ENCODE assay signal across 42 cellular contexts in the genomic region with DNA sequence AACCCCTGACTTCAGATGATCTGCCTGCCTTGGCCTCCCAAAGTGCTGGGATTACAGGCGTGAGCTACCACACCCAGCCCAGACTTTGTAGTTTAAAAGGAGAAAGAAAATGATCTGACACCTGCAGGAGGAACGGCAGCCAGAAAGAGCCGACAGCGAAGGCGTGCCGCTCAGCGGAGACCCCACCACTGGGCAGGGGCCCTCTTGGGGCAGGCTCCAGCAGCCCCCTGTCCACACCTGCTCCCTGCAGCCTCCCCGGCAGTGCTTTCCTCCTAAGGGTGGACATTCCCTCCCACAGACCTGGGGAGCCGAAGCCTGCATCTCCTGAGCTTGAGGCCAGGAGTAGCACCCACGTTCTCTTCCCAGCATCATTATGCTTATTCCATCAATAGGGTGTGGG. TPM values are rescaled to one million over a fixed set of nuclear protein-coding genes. Genes with fewer than 3 reads are reported as not detected.
"Had no signal": no experiment of that assay in that cellular context is flagged by ENCODE, and none has a peak within 500 bp of the region (broad histone marks: within the 10 kb centered on the region; RNA-seq: fewer than 3 reads in every experiment).

No MANE protein-coding gene starts in this region.

- DNase-seq: activated effector memory CD4-positive, alpha-beta T cell treated with anti-CD3 and anti-CD28 coated beads, Interleukin-2, amount 50 U/mL, for 16 hours; activated effector memory CD4-positive, alpha-beta T cell treated with Interleukin-2 at 50 U/mL for 16 hours; activated gamma-delta T cell; activated gamma-delta T cell treated with Interleukin-2 at 50 U/mL for 16 hours; activated naive CD4-positive, alpha-beta T cell; activated naive CD4-positive, alpha-beta T cell treated with anti-CD3 and anti-CD28 coated beads for 36 hours; activated naive CD4-positive, alpha-beta T cell treated with anti-CD3 and anti-CD28 coated beads, Interleukin-2, amount 10 ng/mL, durations not matched to agents 7 days and 5 days; activated naive CD4-positive, alpha-beta T cell treated with anti-CD3 and anti-CD28 coated beads, Interleukin-2, amount 50 U/mL, for 16 hours; activated naive CD4-positive, alpha-beta T cell treated with Interleukin-2 at 50 U/mL for 16 hours; activated naive CD8-positive, alpha-beta T cell treated with anti-CD3 and anti-CD28 coated beads for 36 hours; activated naive CD8-positive, alpha-beta T cell treated with anti-CD3 and anti-CD28 coated beads, Interleukin-2, amount 10 ng/mL, durations not matched to agents 7 days and 5 days; activated naive CD8-positive, alpha-beta T cell treated with anti-CD3 and anti-CD28 coated beads, Interleukin-2, amount 50 U/mL, for 24 hours; activated T-cell treated with anti-CD3 and anti-CD28 coated beads, Interleukin-2, amount 50 U/mL, for 1 hour; activated T-cell treated with anti-CD3 and anti-CD28 coated beads, Interleukin-2, amount 50 U/mL, for 24 hours; activated T-cell treated with anti-CD3 and anti-CD28 coated beads, Interleukin-2, amount 50 U/mL, for 4 hours; activated T-cell treated with anti-CD3 and anti-CD28 coated beads, Interleukin-2, amount 50 U/mL, for 48 hours; activated T-cell treated with anti-CD3 and anti-CD28 coated beads, Interleukin-2, amount 50 U/mL, for 72 hours; adrenal gland; amniotic stem cell; amygdala; anterior cingulate cortex; aorta; body of pancreas; brain microvascular endothelial cell; caudate nucleus; central memory CD4-positive, alpha-beta T cell; cerebellar nuclear complex had no signal

- H3K27ac Mint-ChIP-seq: activated naive CD4-positive, alpha-beta T cell treated with anti-CD3 and anti-CD28 coated beads for 36 hours; activated naive CD4-positive, alpha-beta T cell treated with anti-CD3 and anti-CD28 coated beads, Interleukin-2, amount 10 ng/mL, durations not matched to agents 7 days and 5 days; activated naive CD4-positive, alpha-beta T cell treated with anti-CD3 and anti-CD28 coated beads, Interleukin-2, amount 50 U/mL, for 24 hours; activated naive CD4-positive, alpha-beta T cell treated with anti-CD3 and anti-CD28 coated beads, Interleukin-2, amount 50 U/mL, for 72 hours; activated naive CD8-positive, alpha-beta T cell; activated naive CD8-positive, alpha-beta T cell treated with anti-CD3 and anti-CD28 coated beads for 36 hours; activated naive CD8-positive, alpha-beta T cell treated with anti-CD3 and anti-CD28 coated beads, Interleukin-2, amount 10 ng/mL, durations not matched to agents 7 days and 5 days; activated naive CD8-positive, alpha-beta T cell treated with anti-CD3 and anti-CD28 coated beads, Interleukin-2, amount 50 U/mL, for 24 hours; activated T-cell treated with anti-CD3 and anti-CD28 coated beads, Interleukin-2, amount 50 U/mL, for 24 hours; activated T-cell treated with anti-CD3 and anti-CD28 coated beads, Interleukin-2, amount 50 U/mL, for 72 hours; activated T-helper 1 cell treated with anti-CD3 and anti-CD28 coated beads, Interleukin-12 subunit alpha, Interleukin-12 subunit beta, Interleukin-2, Interleukin-4 antibody, amounts not matched to agents 30 ng/mL and 10 ng/mL and 1 ng/mL, durations not matched to agents 14 hours and 24 hours and 36 hours; activated T-helper 17 cell treated with anti-CD3 and anti-CD28 coated beads, Interleukin-2, amount 50 U/mL, for 72 hours; activated T-helper 2 cell treated with anti-CD3 and anti-CD28 coated beads, Interferon-gamma antibody, Interleukin-2, Interleukin-4, amounts not matched to agents 10 μg/mL and 5 μg/mL and 100 μg/mL, durations not matched to agents 14 hours and 24 hours and 36 hours; brain had no signal

- FAIRE-seq: astrocyte, bronchial epithelial cell had no signal

- H3K4me3 Mint-ChIP-seq: activated naive CD4-positive, alpha-beta T cell treated with anti-CD3 and anti-CD28 coated beads for 36 hours; activated naive CD4-positive, alpha-beta T cell treated with anti-CD3 and anti-CD28 coated beads, Interleukin-2, amount 10 ng/mL, durations not matched to agents 7 days and 5 days; activated naive CD4-positive, alpha-beta T cell treated with anti-CD3 and anti-CD28 coated beads, Interleukin-2, amount 50 U/mL, for 24 hours; activated naive CD8-positive, alpha-beta T cell; activated naive CD8-positive, alpha-beta T cell treated with anti-CD3 and anti-CD28 coated beads for 36 hours; activated naive CD8-positive, alpha-beta T cell treated with anti-CD3 and anti-CD28 coated beads, Interleukin-2, amount 10 ng/mL, durations not matched to agents 7 days and 5 days; activated naive CD8-positive, alpha-beta T cell treated with anti-CD3 and anti-CD28 coated beads, Interleukin-2, amount 50 U/mL, for 24 hours; activated T-cell treated with anti-CD3 and anti-CD28 coated beads, Interleukin-2, amount 50 U/mL, for 24 hours; activated T-cell treated with anti-CD3 and anti-CD28 coated beads, Interleukin-2, amount 50 U/mL, for 4 hours; activated T-cell treated with anti-CD3 and anti-CD28 coated beads, Interleukin-2, amount 50 U/mL, for 72 hours; activated T-helper 1 cell treated with anti-CD3 and anti-CD28 coated beads, Interleukin-12 subunit alpha, Interleukin-12 subunit beta, Interleukin-2, Interleukin-4 antibody, amounts not matched to agents 30 ng/mL and 10 ng/mL and 1 ng/mL, durations not matched to agents 14 hours and 24 hours and 36 hours; activated T-helper 17 cell treated with anti-CD3 and anti-CD28 coated beads, Interleukin-2, amount 50 U/mL, for 72 hours; brain; central memory CD8-positive, alpha-beta T cell had no signal

- H3K36me3 ChIP-seq: adrenal gland, ascending aorta, brain microvascular endothelial cell, breast epithelium, cardiac muscle cell had no signal

- H3K27me3 Mint-ChIP-seq: activated naive CD4-positive, alpha-beta T cell treated with anti-CD3 and anti-CD28 coated beads, Interleukin-2, amount 50 U/mL, for 24 hours; activated naive CD8-positive, alpha-beta T cell had no signal

- H3K36me3 Mint-ChIP-seq: activated naive CD4-positive, alpha-beta T cell treated with anti-CD3 and anti-CD28 coated beads, Interleukin-2, amount 10 ng/mL, durations not matched to agents 7 days and 5 days; activated naive CD4-positive, alpha-beta T cell treated with anti-CD3 and anti-CD28 coated beads, Interleukin-2, amount 50 U/mL, for 24 hours; activated naive CD4-positive, alpha-beta T cell treated with anti-CD3 and anti-CD28 coated beads, Interleukin-2, amount 50 U/mL, for 72 hours; activated naive CD8-positive, alpha-beta T cell; activated naive CD8-positive, alpha-beta T cell treated with anti-CD3 and anti-CD28 coated beads for 36 hours; activated naive CD8-positive, alpha-beta T cell treated with anti-CD3 and anti-CD28 coated beads, Interleukin-2, amount 10 ng/mL, durations not matched to agents 7 days and 5 days; brain had no signal

- H3K27ac ChIP-seq: adrenal gland, ascending aorta, body of pancreas, brain microvascular endothelial cell, breast epithelium, cardiac muscle cell had no signal

- ATAC-seq: activated naive CD4-positive, alpha-beta T cell treated with anti-CD3 and anti-CD28 coated beads, Interleukin-2, amount 50 U/mL, for 72 hours; activated naive CD8-positive, alpha-beta T cell treated with anti-CD3 and anti-CD28 coated beads, Interleukin-2, amount 50 U/mL, for 24 hours; activated T-cell treated with anti-CD3 and anti-CD28 coated beads, Interleukin-2, amount 50 U/mL, for 4 hours; activated T-cell treated with anti-CD3 and anti-CD28 coated beads, Interleukin-2, amount 50 U/mL, for 72 hours; activated T-helper 17 cell treated with anti-CD3 and anti-CD28 coated beads, Interleukin-2, amount 50 U/mL, for 72 hours; body of pancreas had no signal

- H3K4me1 ChIP-seq: adrenal gland, ascending aorta, breast epithelium had no signal

- H3K9me3 ChIP-seq: adrenal gland, ascending aorta, body of pancreas, breast epithelium had no signal

- H3K4me3 ChIP-seq: adrenal gland, ascending aorta, body of pancreas, breast epithelium, cardiac muscle cell had no signal

- H3K9me3 Mint-ChIP-seq: activated naive CD4-positive, alpha-beta T cell treated with anti-CD3 and anti-CD28 coated beads for 36 hours; activated naive CD4-positive, alpha-beta T cell treated with anti-CD3 and anti-CD28 coated beads, Interleukin-2, amount 10 ng/mL, durations not matched to agents 7 days and 5 days; activated naive CD4-positive, alpha-beta T cell treated with anti-CD3 and anti-CD28 coated beads, Interleukin-2, amount 50 U/mL, for 24 hours; activated naive CD4-positive, alpha-beta T cell treated with anti-CD3 and anti-CD28 coated beads, Interleukin-2, amount 50 U/mL, for 72 hours; activated naive CD8-positive, alpha-beta T cell treated with anti-CD3 and anti-CD28 coated beads for 36 hours; activated naive CD8-positive, alpha-beta T cell treated with anti-CD3 and anti-CD28 coated beads, Interleukin-2, amount 10 ng/mL, durations not matched to agents 7 days and 5 days; activated naive CD8-positive, alpha-beta T cell treated with anti-CD3 and anti-CD28 coated beads, Interleukin-2, amount 50 U/mL, for 24 hours; activated T-cell treated with anti-CD3 and anti-CD28 coated beads, Interleukin-2, amount 50 U/mL, for 24 hours; activated T-cell treated with anti-CD3 and anti-CD28 coated beads, Interleukin-2, amount 50 U/mL, for 4 hours; activated T-cell treated with anti-CD3 and anti-CD28 coated beads, Interleukin-2, amount 50 U/mL, for 72 hours; activated T-helper 1 cell treated with anti-CD3 and anti-CD28 coated beads, Interleukin-12 subunit alpha, Interleukin-12 subunit beta, Interleukin-2, Interleukin-4 antibody, amounts not matched to agents 30 ng/mL and 10 ng/mL and 1 ng/mL, durations not matched to agents 14 hours and 24 hours and 36 hours; activated T-helper 17 cell treated with anti-CD3 and anti-CD28 coated beads, Interleukin-2, amount 50 U/mL, for 72 hours; activated T-helper 2 cell treated with anti-CD3 and anti-CD28 coated beads, Interferon-gamma antibody, Interleukin-2, Interleukin-4, amounts not matched to agents 10 μg/mL and 5 μg/mL and 100 μg/mL, durations not matched to agents 14 hours and 24 hours and 36 hours; brain; central memory CD8-positive, alpha-beta T cell had no signal

- H3K4me1 Mint-ChIP-seq: activated naive CD4-positive, alpha-beta T cell treated with anti-CD3 and anti-CD28 coated beads, Interleukin-2, amount 10 ng/mL, durations not matched to agents 7 days and 5 days; activated naive CD4-positive, alpha-beta T cell treated with anti-CD3 and anti-CD28 coated beads, Interleukin-2, amount 50 U/mL, for 24 hours; activated naive CD8-positive, alpha-beta T cell treated with anti-CD3 and anti-CD28 coated beads for 36 hours; activated naive CD8-positive, alpha-beta T cell treated with anti-CD3 and anti-CD28 coated beads, Interleukin-2, amount 10 ng/mL, durations not matched to agents 7 days and 5 days; activated naive CD8-positive, alpha-beta T cell treated with anti-CD3 and anti-CD28 coated beads, Interleukin-2, amount 50 U/mL, for 24 hours; activated T-helper 17 cell treated with anti-CD3 and anti-CD28 coated beads, Interleukin-2, amount 50 U/mL, for 72 hours; central memory CD8-positive, alpha-beta T cell had no signal

- H3K27me3 ChIP-seq: adrenal gland, ascending aorta, body of pancreas, brain microvascular endothelial cell, breast epithelium, cardiac muscle cell had no signal

RNA-seq across cellular contexts. Expression of a gene that starts 19.2 kb away (rescaled TPM):
- total RNA-seq: activated naive CD4-positive, alpha-beta T cell treated with anti-CD3 and anti-CD28 coated beads for 36 hours; activated naive CD4-positive, alpha-beta T cell treated with anti-CD3 and anti-CD28 coated beads, Interleukin-2, amount 50 U/mL, for 72 hours; activated naive CD8-positive, alpha-beta T cell treated with anti-CD3 and anti-CD28 coated beads for 36 hours; activated naive CD8-positive, alpha-beta T cell treated with anti-CD3 and anti-CD28 coated beads, Interleukin-2, amount 10 ng/mL, durations not matched to agents 7 days and 5 days; activated T-cell treated with anti-CD3 and anti-CD28 coated beads, Interleukin-2, amount 50 U/mL, for 4 hours; activated T-cell treated with anti-CD3 and anti-CD28 coated beads, Interleukin-2, amount 50 U/mL, for 72 hours; activated T-helper 1 cell treated with anti-CD3 and anti-CD28 coated beads, Interleukin-12 subunit alpha, Interleukin-12 subunit beta, Interleukin-2, Interleukin-4 antibody, amounts not matched to agents 30 ng/mL and 10 ng/mL and 1 ng/mL, durations not matched to agents 14 hours and 24 hours and 36 hours; activated T-helper 17 cell treated with anti-CD3 and anti-CD28 coated beads, Interleukin-2, amount 50 U/mL, for 72 hours; activated T-helper 2 cell treated with anti-CD3 and anti-CD28 coated beads, Interferon-gamma antibody, Interleukin-2, Interleukin-4, amounts not matched to agents 10 μg/mL and 5 μg/mL and 100 μg/mL, durations not matched to agents 14 hours and 24 hours and 36 hours; adrenal gland; aorta; ascending aorta; astrocyte; body of pancreas; bronchial epithelial cell; cardiac septum had no signal
- polyA plus RNA-seq: adipose tissue, adrenal gland, aorta, cardiac muscle cell had no signal
